10 cellular contexts compared by ENCODE assay signal in genomic region chr11:11416502-11416901, GRCh38.
DNase-seq lines count a peak whose midpoint lies in the region; ATAC-seq and TF ChIP-seq lines count a peak whose summit lies in the region.
"Had no signal": no experiment of that assay in that cellular context is flagged by ENCODE, and none has a peak within 500 bp of the region (broad histone marks: within the 10 kb centered on the region; RNA-seq: fewer than 3 reads in every experiment).

No MANE protein-coding gene starts in this region.

- no peak overlapping the region for H3K4me3 Mint-ChIP-seq in stimulated activated naive B cell treated with anti-CD40 and anti-IgM and Interleukin-4, amounts not matched to agents 10 μg/mL and 1 μg/mL and 100 μg/mL, for 72 hours

- peaks cover 8 to 10% of the 10 kb centered on the region in 2 donors for H3K4me1 Mint-ChIP-seq in stimulated activated naive B cell treated with anti-CD40 and anti-IgM and Interleukin-4, amounts not matched to agents 10 μg/mL and 1 μg/mL and 100 μg/mL, for 72 hours

- H3K27me3 Mint-ChIP-seq in stimulated activated naive B cell treated with anti-CD40 and anti-IgM and Interleukin-4, amounts not matched to agents 10 μg/mL and 1 μg/mL and 100 μg/mL, for 72 hours: peaks cover 30 to 50% of the 10 kb centered on the region in 2 donors

- peaks cover 10% of the 10 kb centered on the region for H3K4me1 ChIP-seq in foreskin keratinocyte

- H3K27me3 ChIP-seq in foreskin keratinocyte: no peaks in the 10 kb centered on the region
- H3K27me3 ChIP-seq: body of pancreas had no signal

- H3K27ac Mint-ChIP-seq in stimulated activated naive B cell treated with anti-CD40 and anti-IgM and Interleukin-4, amounts not matched to agents 10 μg/mL and 1 μg/mL and 100 μg/mL, for 72 hours: no peak overlapping the region

- H3K9me3 Mint-ChIP-seq in stimulated activated naive B cell treated with anti-CD40 and anti-IgM and Interleukin-4, amounts not matched to agents 10 μg/mL and 1 μg/mL and 100 μg/mL, for 72 hours: no peaks in the 10 kb centered on the region

- peak; percentile 16 for ATAC-seq in foreskin keratinocyte
- peak; percentile 33 to 47 for ATAC-seq in stimulated activated naive B cell treated with anti-CD40 and anti-IgM and Interleukin-4, amounts not matched to agents 10 μg/mL and 1 μg/mL and 100 μg/mL, for 72 hours (replicated peaks)
- ATAC-seq in GM18502 (IDR thresholded peaks at IDR 0.05; ENCODE audit: poor library complexity, unreplicated experiment): no peak
- no peak for ATAC-seq in HG03175 (IDR thresholded peaks at IDR 0.05; ENCODE audit: unreplicated experiment)
- ATAC-seq: body of pancreas had no signal

- no peak overlapping the region for H3K27ac ChIP-seq in foreskin keratinocyte
- H3K27ac ChIP-seq: body of pancreas had no signal

- DNase-seq in HK-2 (ENCODE audit: unreplicated experiment) (peak; percentile 53), SIG-M5 (lab: John Stamatoyannopoulos, UW) (peak; percentile 26), foreskin keratinocyte (peak in 1 of 2 donors; percentile 21), cerebellum (ENCODE audit: low spot score) (no peak)
- DNase-seq in stimulated activated naive B cell treated with anti-CD40 and anti-IgM and Interleukin-4, amounts not matched to agents 10 μg/mL and 1 μg/mL and 100 μg/mL, for 72 hours: no peak
- DNase-seq: activated CD4-positive, CD25-positive, alpha-beta regulatory T cell treated with anti-CD3 and anti-CD28 coated beads, Interleukin-2, amount 50 U/mL, for 72 hours; NCI-H2029 had no signal

- TF ChIP-seq CTCF in foreskin keratinocyte (conservative IDR thresholded peaks at IDR 0.05): no peak

- no peaks in the 10 kb centered on the region for H3K36me3 Mint-ChIP-seq in stimulated activated naive B cell treated with anti-CD40 and anti-IgM and Interleukin-4, amounts not matched to agents 10 μg/mL and 1 μg/mL and 100 μg/mL, for 72 hours

Comparison
In these comparisons a context has a peak if more than half of its experiments do, and no peak if none do; other contexts are left out.
1. DNase-seq: peak in HK-2 (single experiment) and SIG-M5 (single experiment); none in stimulated activated naive B cell treated with anti-CD40 and anti-IgM and Interleukin-4, amounts not matched to agents 10 μg/mL and 1 μg/mL and 100 μg/mL, for 72 hours (single experiment) and cerebellum (single experiment).
2. ATAC-seq: peak in foreskin keratinocyte (single experiment) and stimulated activated naive B cell treated with anti-CD40 and anti-IgM and Interleukin-4, amounts not matched to agents 10 μg/mL and 1 μg/mL and 100 μg/mL, for 72 hours (2 of 2); none in GM18502 (single experiment) and HG03175 (single experiment).